Comparison of ENCODE assay signal across 25 cellular contexts in the genomic region with DNA sequence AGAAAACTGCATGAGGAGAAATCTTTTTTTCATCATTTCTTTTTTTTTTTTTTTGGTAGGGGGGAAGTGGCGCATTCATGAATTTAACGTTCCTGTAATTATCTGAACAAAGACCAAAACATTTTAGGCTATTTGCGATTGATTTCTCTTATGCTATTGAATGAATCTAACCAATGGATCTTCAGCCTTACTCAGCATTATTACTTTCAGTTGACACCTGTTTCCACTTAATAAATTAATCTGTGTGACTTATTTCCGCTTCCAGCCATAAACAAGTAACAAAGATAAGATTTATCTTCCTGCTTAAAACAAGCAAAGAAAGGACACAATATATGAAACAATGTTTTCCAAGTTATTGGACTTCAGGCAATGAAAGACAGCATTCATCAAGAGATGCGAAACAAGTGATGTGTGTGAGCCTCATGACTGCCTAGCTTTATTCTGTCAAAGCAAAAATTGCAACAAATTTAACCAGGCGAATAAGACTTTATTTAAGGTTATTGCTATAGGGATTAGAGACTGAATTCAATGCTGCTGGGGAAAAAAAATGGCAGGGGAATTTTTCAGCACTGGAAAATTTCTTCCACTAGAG.
"Had no signal": no experiment of that assay in that cellular context is flagged by ENCODE, and none has a peak within 500 bp of the region (broad histone marks: within the 10 kb centered on the region; RNA-seq: fewer than 3 reads in every experiment).

No MANE protein-coding gene starts in this region.

- H3K9me3 Mint-ChIP-seq: activated CD4-positive, alpha-beta memory T cell treated with anti-CD3 and anti-CD28 coated beads for 36 hours had no signal

- H3K4me2 ChIP-seq: PC-9 had no signal

- H3K27ac Mint-ChIP-seq: activated CD4-positive, alpha-beta memory T cell treated with anti-CD3 and anti-CD28 coated beads for 36 hours; activated CD4-positive, alpha-beta T cell treated with anti-CD3 and anti-CD28 coated beads, Interleukin-2, amount 10 ng/mL, durations not matched to agents 7 days and 5 days; activated naive CD4-positive, alpha-beta T cell treated with anti-CD3 and anti-CD28 coated beads, Interleukin-2, amount 50 U/mL, for 72 hours; activated naive CD8-positive, alpha-beta T cell treated with anti-CD3 and anti-CD28 coated beads, Interleukin-2, amount 50 U/mL, for 24 hours had no signal

- H2AFZ ChIP-seq: PC-9 had no signal

- H3K27me3 Mint-ChIP-seq: activated CD4-positive, alpha-beta memory T cell treated with anti-CD3 and anti-CD28 coated beads for 36 hours; activated CD4-positive, alpha-beta T cell treated with anti-CD3 and anti-CD28 coated beads, Interleukin-2, amount 10 ng/mL, durations not matched to agents 7 days and 5 days; activated naive CD8-positive, alpha-beta T cell treated with anti-CD3 and anti-CD28 coated beads, Interleukin-2, amount 50 U/mL, for 24 hours; central memory CD8-positive, alpha-beta T cell had no signal

- H3K4me3 ChIP-seq: ascending aorta, body of pancreas, PC-9 had no signal

- H3K27ac ChIP-seq: ascending aorta, body of pancreas, PC-9, VCaP had no signal

- H3K36me3 ChIP-seq: ascending aorta had no signal

- DNase-seq: activated CD4-positive, alpha-beta memory T cell treated with anti-CD3 and anti-CD28 coated beads for 36 hours; activated CD4-positive, alpha-beta T cell treated with anti-CD3 and anti-CD28 coated beads, Interleukin-2, amount 10 ng/mL, durations not matched to agents 7 days and 5 days; activated CD4-positive, CD25-positive, alpha-beta regulatory T cell; activated CD8-positive, alpha-beta memory T cell treated with anti-CD3 and anti-CD28 coated beads for 24 hours; activated effector memory CD4-positive, alpha-beta T cell treated with anti-CD3 and anti-CD28 coated beads, Interleukin-2, amount 50 U/mL, for 16 hours; activated naive CD4-positive, alpha-beta T cell treated with Interleukin-2 at 50 U/mL for 16 hours; activated naive CD8-positive, alpha-beta T cell treated with anti-CD3 and anti-CD28 coated beads, Interleukin-2, amount 50 U/mL, for 24 hours; activated T-cell treated with anti-CD3 and anti-CD28 coated beads, Interleukin-2, amount 50 U/mL, for 4 hours; amniotic stem cell; body of pancreas; NCI-H1092 treated with DMSO at 0.1 percent for 48 hours; NCI-H1417 treated with DMSO at 0.1 percent for 48 hours; NCI-H1694; NCI-H2029; NCI-H2107; NCI-H510A treated with DMSO at 0.1 percent for 48 hours; NCI-H69; PC-9; SHP77 treated with DMSO at 0.1 percent for 48 hours; T-helper 1 cell had no signal

- H3K4me1 Mint-ChIP-seq: activated CD4-positive, alpha-beta T cell treated with anti-CD3 and anti-CD28 coated beads, Interleukin-2, amount 10 ng/mL, durations not matched to agents 7 days and 5 days; activated naive CD8-positive, alpha-beta T cell treated with anti-CD3 and anti-CD28 coated beads, Interleukin-2, amount 50 U/mL, for 24 hours; central memory CD8-positive, alpha-beta T cell had no signal

- H3K4me3 Mint-ChIP-seq: activated CD4-positive, alpha-beta memory T cell treated with anti-CD3 and anti-CD28 coated beads for 36 hours; activated CD4-positive, alpha-beta T cell treated with anti-CD3 and anti-CD28 coated beads, Interleukin-2, amount 10 ng/mL, durations not matched to agents 7 days and 5 days; activated naive CD8-positive, alpha-beta T cell treated with anti-CD3 and anti-CD28 coated beads, Interleukin-2, amount 50 U/mL, for 24 hours; activated T-cell treated with anti-CD3 and anti-CD28 coated beads, Interleukin-2, amount 50 U/mL, for 4 hours; central memory CD8-positive, alpha-beta T cell had no signal

- H3K27me3 ChIP-seq: ascending aorta, body of pancreas had no signal

- H3K9me3 ChIP-seq: ascending aorta, body of pancreas had no signal

- H3K36me3 Mint-ChIP-seq: activated CD4-positive, alpha-beta memory T cell treated with anti-CD3 and anti-CD28 coated beads for 36 hours; activated naive CD4-positive, alpha-beta T cell treated with anti-CD3 and anti-CD28 coated beads, Interleukin-2, amount 50 U/mL, for 72 hours had no signal

- FAIRE-seq: bronchial epithelial cell had no signal

- H3K4me1 ChIP-seq: ascending aorta, body of pancreas had no signal

- ATAC-seq: activated naive CD4-positive, alpha-beta T cell treated with anti-CD3 and anti-CD28 coated beads, Interleukin-2, amount 50 U/mL, for 72 hours; activated naive CD8-positive, alpha-beta T cell treated with anti-CD3 and anti-CD28 coated beads, Interleukin-2, amount 50 U/mL, for 24 hours; activated T-cell treated with anti-CD3 and anti-CD28 coated beads, Interleukin-2, amount 50 U/mL, for 4 hours; body of pancreas had no signal
